Comparison of ENCODE assay signal across 20 cellular contexts in the genomic region with DNA sequence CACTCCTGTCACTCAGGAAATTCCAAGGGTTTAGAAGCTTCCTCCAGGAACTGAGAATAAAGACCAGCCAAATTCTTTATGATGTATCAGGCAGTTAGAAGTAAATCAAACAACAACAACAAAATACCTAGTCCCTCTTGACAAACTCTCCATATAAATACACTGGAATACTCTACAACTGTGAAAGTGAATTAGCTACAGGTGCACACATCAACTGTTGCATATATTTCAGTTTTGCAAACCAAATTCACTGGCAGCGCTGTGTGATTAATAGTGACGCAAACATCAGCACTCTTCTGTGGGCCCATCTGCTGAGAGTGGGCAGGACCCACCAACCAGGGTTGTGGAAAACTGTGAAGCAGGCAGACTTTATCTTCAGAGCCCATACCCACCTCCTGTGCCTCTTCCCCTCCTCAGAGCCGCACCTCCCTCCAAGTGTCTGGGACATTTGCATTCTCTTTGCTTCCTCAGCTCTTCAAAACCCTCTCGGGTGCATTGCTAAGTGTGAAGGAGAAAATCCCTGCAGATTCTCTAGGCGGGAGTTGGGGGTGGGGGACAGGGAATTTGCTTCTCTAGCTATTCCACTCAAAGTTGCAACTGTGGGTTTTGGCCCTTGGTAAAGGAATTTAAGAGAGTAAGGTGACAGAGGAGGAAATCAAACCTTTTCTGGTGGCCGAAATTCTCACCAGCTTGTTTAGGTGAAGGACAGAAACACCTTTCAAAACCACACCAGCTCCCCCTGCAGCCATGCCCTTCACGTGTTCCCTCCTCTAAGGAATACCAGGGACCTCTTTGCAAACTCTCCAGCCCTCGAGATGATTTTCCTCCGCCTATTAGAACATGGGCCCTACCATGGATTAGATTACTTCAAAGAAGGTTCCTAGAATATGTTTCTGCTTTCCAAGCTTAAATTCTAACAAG.
"Had no signal": no experiment of that assay in that cellular context is flagged by ENCODE, and none has a peak within 500 bp of the region (broad histone marks: within the 10 kb centered on the region; RNA-seq: fewer than 3 reads in every experiment).

No MANE protein-coding gene starts in this region.

- H3K4me3 Mint-ChIP-seq: activated T-cell treated with anti-CD3 and anti-CD28 coated beads, Interleukin-2, amount 50 U/mL, for 24 hours; activated T-helper 17 cell treated with anti-CD3 and anti-CD28 coated beads, Interleukin-2, amount 50 U/mL, for 72 hours; brain; dendritic cell treated with granulocyte-macrophage colony-stimulating factor and Interleukin-4, amounts not matched to agents 40 ng/mL and 50 ng/mL, for 4 days; nephron progenitor cell had no signal

- H3K27me3 Mint-ChIP-seq: brain had no signal

- H3K4me3 ChIP-seq: hepatocyte, spleen, upper lobe of right lung had no signal

- H3K4me1 Mint-ChIP-seq: activated T-helper 17 cell treated with anti-CD3 and anti-CD28 coated beads, Interleukin-2, amount 50 U/mL, for 72 hours had no signal

- H3K27me3 ChIP-seq: foreskin keratinocyte, hepatocyte, spleen, upper lobe of right lung had no signal

- H3K9me3 Mint-ChIP-seq: activated naive CD4-positive, alpha-beta T cell treated with anti-CD3 and anti-CD28 coated beads, Interleukin-2, amount 50 U/mL, for 72 hours; activated T-cell treated with anti-CD3 and anti-CD28 coated beads, Interleukin-2, amount 50 U/mL, for 24 hours; activated T-helper 17 cell treated with anti-CD3 and anti-CD28 coated beads, Interleukin-2, amount 50 U/mL, for 72 hours; brain; dendritic cell treated with granulocyte-macrophage colony-stimulating factor and Interleukin-4, amounts not matched to agents 40 ng/mL and 50 ng/mL, for 4 days; nephron progenitor cell had no signal

- H3K27ac Mint-ChIP-seq: activated naive CD4-positive, alpha-beta T cell treated with anti-CD3 and anti-CD28 coated beads, Interleukin-2, amount 50 U/mL, for 72 hours; activated T-cell treated with anti-CD3 and anti-CD28 coated beads, Interleukin-2, amount 50 U/mL, for 24 hours; activated T-helper 17 cell treated with anti-CD3 and anti-CD28 coated beads, Interleukin-2, amount 50 U/mL, for 72 hours; brain; dendritic cell treated with granulocyte-macrophage colony-stimulating factor and Interleukin-4, amounts not matched to agents 40 ng/mL and 50 ng/mL, for 4 days; nephron progenitor cell had no signal

- H3K4me1 ChIP-seq: foreskin keratinocyte, spleen, upper lobe of right lung had no signal

- ATAC-seq: activated naive CD4-positive, alpha-beta T cell treated with anti-CD3 and anti-CD28 coated beads, Interleukin-2, amount 50 U/mL, for 72 hours; activated T-helper 17 cell treated with anti-CD3 and anti-CD28 coated beads, Interleukin-2, amount 50 U/mL, for 72 hours; foreskin keratinocyte; left cardiac atrium; upper lobe of right lung had no signal

- H3K36me3 Mint-ChIP-seq: activated naive CD4-positive, alpha-beta T cell treated with anti-CD3 and anti-CD28 coated beads, Interleukin-2, amount 50 U/mL, for 72 hours; brain had no signal

- H3K36me3 ChIP-seq: spleen, upper lobe of right lung had no signal

- H3K9me3 ChIP-seq: spleen, upper lobe of right lung had no signal

- H3K27ac ChIP-seq: foreskin keratinocyte, hepatocyte, spleen, upper lobe of right lung had no signal

- DNase-seq: activated CD8-positive, alpha-beta memory T cell treated with anti-CD3 and anti-CD28 coated beads for 24 hours; activated CD8-positive, alpha-beta memory T cell treated with anti-CD3 and anti-CD28 coated beads, Interleukin-2, amount 50 U/mL, for 4 hours; activated T-cell treated with anti-CD3 and anti-CD28 coated beads, Interleukin-2, amount 50 U/mL, for 24 hours; aorta; effector CD4-positive, alpha-beta T cell; foreskin keratinocyte; left cardiac atrium; nephron progenitor cell; occipital lobe; posterior cingulate gyrus; spleen; stimulated activated CD4-positive, alpha-beta T cell treated with anti-CD3 and anti-CD28 coated beads, Interleukin-4, amount 100 ng/mL, for 1 hour; stimulated activated naive CD4-positive, alpha-beta T cell; T-helper 1 cell; upper lobe of right lung had no signal
